In genomic region chr1:172321429-172321828, GRCh38 we compare ENCODE assay signal across 10 cellular contexts.
A peak's percentile ranks its signal among the peaks of the same experiment; 100 is the strongest.
DNase-seq lines count a peak whose midpoint lies in the region; ATAC-seq lines count a peak whose summit lies in the region.
"Had no signal": no experiment of that assay in that cellular context is flagged by ENCODE, and none has a peak within 500 bp of the region (broad histone marks: within the 10 kb centered on the region; RNA-seq: fewer than 3 reads in every experiment).

No MANE protein-coding gene starts in this region.

- CTCF ChIA-PET in activated CD8-positive, alpha-beta memory T cell treated with anti-CD3 and anti-CD28 coated beads, Interleukin-2, amount 10 ng/mL, durations not matched to agents 7 days and 5 days (lab: Charles Lee) = interaction anchor here (1.1 kb wide), 1 partner anchor 11 kb away, joined by 3 read pairs; no protein-coding TSS in a partner anchor

- no peaks in the 10 kb centered on the region for H3K4me1 Mint-ChIP-seq in activated CD8-positive, alpha-beta memory T cell treated with anti-CD3 and anti-CD28 coated beads, Interleukin-2, amount 10 ng/mL, durations not matched to agents 7 days and 5 days

- intact Hi-C loops in sciatic nerve (cut with DNase I) = no loop called here

- H3K27ac ChIP-seq in epithelial cell of prostate = peak overlapping the region; percentile 90

- in situ Hi-C loops in Caki2 (cut with HindIII; ENCODE audit: low pct_unique_long_range_greater_than_20kb, low sequenced_read_pairs) = no loop called here

- H3K4me3 Mint-ChIP-seq in activated CD8-positive, alpha-beta memory T cell treated with anti-CD3 and anti-CD28 coated beads, Interleukin-2, amount 10 ng/mL, durations not matched to agents 7 days and 5 days = no peak overlapping the region

- no peaks in the 10 kb centered on the region for H3K9me3 Mint-ChIP-seq in activated CD8-positive, alpha-beta memory T cell treated with anti-CD3 and anti-CD28 coated beads, Interleukin-2, amount 10 ng/mL, durations not matched to agents 7 days and 5 days (ENCODE audit: low read depth)

- no peaks in the 10 kb centered on the region for H3K27me3 Mint-ChIP-seq in activated CD8-positive, alpha-beta memory T cell treated with anti-CD3 and anti-CD28 coated beads, Interleukin-2, amount 10 ng/mL, durations not matched to agents 7 days and 5 days

- H3K27ac Mint-ChIP-seq in activated CD8-positive, alpha-beta memory T cell treated with anti-CD3 and anti-CD28 coated beads, Interleukin-2, amount 10 ng/mL, durations not matched to agents 7 days and 5 days = no peak overlapping the region

- DNase-seq in Caki2 (ENCODE audit: low read depth) (peak; percentile 44), NCI-H69 (lab: John Stamatoyannopoulos, UW) (peak; percentile 87), epithelial cell of prostate (ENCODE audit: low read depth, low spot score) (no peak), sciatic nerve (ENCODE audit: low spot score) (no peak), hypothalamus (lab: John Stamatoyannopoulos, UW) (no peak), DMS153 (lab: John Stamatoyannopoulos, UW) (no peak), NCI-H2081 treated with DMSO at 0.1 percent for 48 hours (lab: John Stamatoyannopoulos, UW) (no peak)
- no peak for DNase-seq in activated CD8-positive, alpha-beta memory T cell treated with anti-CD3 and anti-CD28 coated beads, Interleukin-2, amount 10 ng/mL, durations not matched to agents 7 days and 5 days
- DNase-seq: COR-L47 had no signal

- H3K36me3 Mint-ChIP-seq in activated CD8-positive, alpha-beta memory T cell treated with anti-CD3 and anti-CD28 coated beads, Interleukin-2, amount 10 ng/mL, durations not matched to agents 7 days and 5 days = peaks cover 2% of the 10 kb centered on the region

- ATAC-seq in sciatic nerve = peak; percentile 60
- no peak for ATAC-seq in activated CD8-positive, alpha-beta memory T cell treated with anti-CD3 and anti-CD28 coated beads, Interleukin-2, amount 10 ng/mL, durations not matched to agents 7 days and 5 days
- ATAC-seq: HCT116 had no signal

Comparison
In these comparisons a context has a peak if more than half of its experiments do, and no peak if none do; other contexts are left out.
1. DNase-seq: peak in Caki2 (single experiment) and NCI-H69 (single experiment); none in epithelial cell of prostate (single experiment), sciatic nerve (single experiment), hypothalamus (0 of 51), activated CD8-positive, alpha-beta memory T cell treated with anti-CD3 and anti-CD28 coated beads, Interleukin-2, amount 10 ng/mL, durations not matched to agents 7 days and 5 days (single experiment), DMS153 (single experiment) and NCI-H2081 treated with DMSO at 0.1 percent for 48 hours (single experiment).